ENCODE assay signal across 27 cellular contexts in the genomic region with DNA sequence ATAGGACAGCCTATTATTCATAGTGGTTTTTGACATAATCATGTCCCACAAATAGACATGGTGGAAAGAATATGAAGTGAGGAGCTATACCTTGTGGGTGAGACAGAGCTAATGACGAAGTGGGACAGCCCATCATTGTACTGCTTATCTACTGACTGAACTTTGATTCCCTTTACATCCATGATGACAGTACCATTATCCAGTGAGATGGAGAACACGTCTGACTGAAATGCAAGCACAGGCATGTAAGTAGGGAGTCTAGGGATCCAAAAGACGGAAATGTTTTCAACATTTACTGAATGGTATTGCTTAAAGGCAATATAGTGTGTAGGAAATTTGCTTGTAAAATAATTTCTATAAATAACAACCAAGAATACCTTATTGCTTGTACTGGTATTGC.
"Had no signal": no experiment of that assay in that cellular context is flagged by ENCODE, and none has a peak within 500 bp of the region (broad histone marks: within the 10 kb centered on the region; RNA-seq: fewer than 3 reads in every experiment).

No MANE protein-coding gene starts in this region.

- ATAC-seq: left ventricle myocardium superior; lower lobe of right lung; natural killer cell; psoas muscle; right cardiac atrium; stimulated activated memory B cell treated with anti-CD40 and anti-IgM and Interleukin-4, amounts not matched to agents 10 μg/mL and 1 μg/mL and 100 μg/mL, for 72 hours; stimulated activated naive CD8-positive, alpha-beta T cell treated with anti-CD3 and anti-CD28 coated beads, Interleukin-15, Interleukin-2, amounts not matched to agents 100 U/mL and 50 U/mL, for 24 hours had no signal

- DNase-seq: dermis blood vessel endothelial cell; effector memory CD4-positive, alpha-beta T cell; foreskin fibroblast; glutamatergic neuron; hypothalamus; immature natural killer cell; islet precursor cell; left ventricle myocardium superior; lower lobe of right lung; natural killer cell; occipital lobe; ovary; posterior cingulate gyrus; psoas muscle; right cardiac atrium; sigmoid colon; spleen; stimulated activated CD4-positive, alpha-beta T cell treated with anti-CD3 and anti-CD28 coated beads, Interleukin-4, amount 100 ng/mL, for 4 hours; stimulated activated naive CD8-positive, alpha-beta T cell treated with anti-CD3 and anti-CD28 coated beads, Interleukin-15, Interleukin-2, amounts not matched to agents 100 U/mL and 50 U/mL, for 24 hours; substantia nigra; testis; tibial artery; upper lobe of left lung had no signal

- H3K27me3 ChIP-seq: ovary, sigmoid colon, spleen, testis, tibial artery, upper lobe of left lung had no signal

- H3K36me3 ChIP-seq: ovary, spleen had no signal

- FAIRE-seq: endothelial cell of umbilical vein, urothelium cell line had no signal

- H3K27ac ChIP-seq: coronary artery, lower lobe of right lung, ovary, psoas muscle, spleen, upper lobe of left lung had no signal

- H3K4me1 ChIP-seq: lower lobe of right lung, psoas muscle, sigmoid colon, spleen, testis, tibial artery, upper lobe of left lung had no signal

- H3K4me3 ChIP-seq: coronary artery, lower lobe of right lung, ovary, psoas muscle, sigmoid colon, spleen, testis, tibial artery, upper lobe of left lung had no signal

- H3K9me3 ChIP-seq: lower lobe of right lung, ovary, psoas muscle, sigmoid colon, spleen, testis, tibial artery, upper lobe of left lung had no signal
